ENCODE assay signal across 14 cellular contexts in the genomic region with DNA sequence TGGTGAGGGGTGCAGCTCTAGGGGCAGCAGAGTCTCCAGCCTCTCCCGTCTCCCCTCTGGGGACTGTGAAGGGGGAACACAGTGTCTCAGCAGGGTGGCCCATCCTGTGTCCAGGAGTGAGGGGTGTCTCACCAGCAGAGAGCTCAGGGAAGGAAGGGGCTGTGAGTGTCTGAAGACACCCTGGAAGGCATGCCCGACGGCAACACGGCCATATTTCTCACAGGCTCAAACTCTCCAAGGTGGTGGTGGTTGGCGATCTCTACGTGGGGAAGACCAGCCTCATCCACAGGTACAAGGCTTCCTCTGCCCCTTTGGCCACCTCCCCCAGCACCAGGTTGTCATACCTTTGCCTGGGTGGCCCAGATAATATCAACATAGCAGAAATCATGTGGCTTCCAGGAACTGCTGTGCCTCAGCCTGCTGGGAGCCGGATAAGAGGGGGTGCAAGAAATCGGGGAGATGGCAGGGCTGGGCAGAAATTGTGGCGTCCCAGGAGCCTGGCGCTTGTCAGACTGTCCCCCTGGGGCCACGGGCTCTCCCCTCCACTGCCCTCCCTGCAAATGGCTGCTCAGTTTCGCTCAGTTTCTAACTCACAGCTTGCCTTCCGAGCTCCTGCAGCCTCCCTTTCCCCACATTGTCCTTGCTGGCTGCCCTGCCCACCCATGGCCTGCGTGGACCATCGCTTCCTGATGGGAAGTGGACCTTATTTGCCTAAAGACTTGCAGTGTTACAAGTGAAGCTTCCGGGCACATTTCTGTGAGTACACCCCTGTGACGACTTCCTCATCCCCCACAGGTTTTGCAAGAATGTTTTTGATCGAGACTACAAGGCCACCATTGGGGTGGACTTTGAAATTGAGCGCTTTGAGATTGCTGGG. TPM values are rescaled to one million over a fixed set of nuclear protein-coding genes. Genes with fewer than 3 reads are reported as not detected.
DNase-seq lines count a peak whose midpoint lies in the region; ATAC-seq and TF ChIP-seq lines count a peak whose summit lies in the region.
"Had no signal": no experiment of that assay in that cellular context is flagged by ENCODE, and none has a peak within 500 bp of the region (broad histone marks: within the 10 kb centered on the region; RNA-seq: fewer than 3 reads in every experiment).

No MANE protein-coding gene starts in this region.

- no peaks in the 10 kb centered on the region for H4K20me1 ChIP-seq in OCI-LY3 (ENCODE audit: insufficient read depth, low read length)

- DNase-seq in natural killer cell (no peak), germinal center (ENCODE audit: low spot score) (peak; percentile 63), upper lobe of right lung (no peak), NCI-H146 (lab: John Stamatoyannopoulos, UW) (no peak), substantia nigra (lab: John Stamatoyannopoulos, UW) (no peak)
- no peak for DNase-seq in natural killer cell treated with Interleukin-12 subunit alpha and Interleukin-12 subunit beta and Interleukin-15 and Interleukin-18, amount 100 ng/mL, for 72 hours (ENCODE audit: low spot score)
- no peak for DNase-seq in activated CD4-positive, alpha-beta memory T cell treated with anti-CD3 and anti-CD28 coated beads for 36 hours
- DNase-seq: activated T-cell treated with anti-CD3 and anti-CD28 coated beads, Interleukin-2, amount 50 U/mL, for 72 hours; DMS153; dorsolateral prefrontal cortex; NK-92 treated with Interleukin-12 subunit alpha and Interleukin-12 subunit beta, amount 100 ng/mL, for 24 hours had no signal

- H3K79me2 ChIP-seq in OCI-LY3 (ENCODE audit: low read length) = no peaks in the 10 kb centered on the region

- CTCF ChIA-PET in activated CD4-positive, alpha-beta memory T cell treated with anti-CD3 and anti-CD28 coated beads for 36 hours (lab: Charles Lee) = interaction anchor here (1.0 kb wide), 1 partner anchor 138 kb away, joined by 4 read pairs; no protein-coding TSS in a partner anchor

- H3K4me3 ChIP-seq in OCI-LY3 (ENCODE audit: low read length) (no peak overlapping the region), upper lobe of right lung (no peak overlapping the region)
- H3K4me3 ChIP-seq: dorsolateral prefrontal cortex had no signal

- intact Hi-C loops in natural killer cell (cut with micrococcal nuclease) (no loop called here), upper lobe of right lung (cut with DNase I) (no loop called here)
- intact Hi-C loops in activated CD4-positive, alpha-beta memory T cell treated with anti-CD3 and anti-CD28 coated beads for 36 hours (cut with micrococcal nuclease) = no loop called here

- POLR2A ChIA-PET in activated CD4-positive, alpha-beta memory T cell treated with anti-CD3 and anti-CD28 coated beads for 36 hours (lab: Charles Lee) = no interaction called here

- no peak overlapping the region for H3K4me3 Mint-ChIP-seq in natural killer cell
- H3K4me3 Mint-ChIP-seq in natural killer cell treated with Interleukin-12 subunit alpha and Interleukin-12 subunit beta and Interleukin-15 and Interleukin-18, amount 100 ng/mL, for 72 hours = no peak overlapping the region
- H3K4me3 Mint-ChIP-seq in activated CD4-positive, alpha-beta memory T cell treated with anti-CD3 and anti-CD28 coated beads for 36 hours = no peak overlapping the region
- H3K4me3 Mint-ChIP-seq: activated T-cell treated with anti-CD3 and anti-CD28 coated beads, Interleukin-2, amount 50 U/mL, for 72 hours had no signal

- H3K9me3 Mint-ChIP-seq in natural killer cell = no peaks in the 10 kb centered on the region
- H3K9me3 Mint-ChIP-seq in natural killer cell treated with Interleukin-12 subunit alpha and Interleukin-12 subunit beta and Interleukin-15 and Interleukin-18, amount 100 ng/mL, for 72 hours = no peaks in the 10 kb centered on the region
- H3K9me3 Mint-ChIP-seq in activated CD4-positive, alpha-beta memory T cell treated with anti-CD3 and anti-CD28 coated beads for 36 hours = no peaks in the 10 kb centered on the region
- H3K9me3 Mint-ChIP-seq: activated T-cell treated with anti-CD3 and anti-CD28 coated beads, Interleukin-2, amount 50 U/mL, for 72 hours had no signal

- peaks cover 11 to 24% of the 10 kb centered on the region in 2 donors for H3K4me1 Mint-ChIP-seq in natural killer cell
- peaks cover 0 to 14% of the 10 kb centered on the region in 2 donors for H3K4me1 Mint-ChIP-seq in natural killer cell treated with Interleukin-12 subunit alpha and Interleukin-12 subunit beta and Interleukin-15 and Interleukin-18, amount 100 ng/mL, for 72 hours (ENCODE audit: low read depth in 2 of 2)
- peaks cover 8% of the 10 kb centered on the region for H3K4me1 Mint-ChIP-seq in activated CD4-positive, alpha-beta memory T cell treated with anti-CD3 and anti-CD28 coated beads for 36 hours (ENCODE audit: low read depth)

- H3K9me3 ChIP-seq in OCI-LY3 (ENCODE audit: insufficient read depth, low read length) = no peaks in the 10 kb centered on the region
- no peaks in the 10 kb centered on the region for H3K9me3 ChIP-seq in upper lobe of right lung

- peak overlapping the region; percentile 28 to 63 for H3K27ac Mint-ChIP-seq in natural killer cell
- H3K27ac Mint-ChIP-seq in natural killer cell treated with Interleukin-12 subunit alpha and Interleukin-12 subunit beta and Interleukin-15 and Interleukin-18, amount 100 ng/mL, for 72 hours = peak overlapping the region in 1 of 2 donors; percentile 37
- H3K27ac Mint-ChIP-seq in activated CD4-positive, alpha-beta memory T cell treated with anti-CD3 and anti-CD28 coated beads for 36 hours = no peak overlapping the region

- peaks cover 21% of the 10 kb centered on the region for H3K4me1 ChIP-seq in OCI-LY3 (ENCODE audit: low read length)
- peaks cover 22% of the 10 kb centered on the region for H3K4me1 ChIP-seq in upper lobe of right lung

- H3K36me3 Mint-ChIP-seq in natural killer cell = no peaks in the 10 kb centered on the region
- no peaks in the 10 kb centered on the region for H3K36me3 Mint-ChIP-seq in natural killer cell treated with Interleukin-12 subunit alpha and Interleukin-12 subunit beta and Interleukin-15 and Interleukin-18, amount 100 ng/mL, for 72 hours
- H3K36me3 Mint-ChIP-seq in activated CD4-positive, alpha-beta memory T cell treated with anti-CD3 and anti-CD28 coated beads for 36 hours = no peaks in the 10 kb centered on the region

- ATAC-seq in natural killer cell = no peak
- ATAC-seq in natural killer cell treated with Interleukin-12 subunit alpha and Interleukin-12 subunit beta and Interleukin-15 and Interleukin-18, amount 100 ng/mL, for 72 hours = no peak
- ATAC-seq in upper lobe of right lung = peak; percentile 25
- ATAC-seq: activated CD4-positive, CD25-positive, alpha-beta regulatory T cell treated with anti-CD3 and anti-CD28 coated beads, Interleukin-2, amount 50 U/mL, for 24 hours; activated T-cell treated with anti-CD3 and anti-CD28 coated beads, Interleukin-2, amount 50 U/mL, for 72 hours had no signal

- H3K36me3 ChIP-seq in OCI-LY3 (replicated peaks; ENCODE audit: low read depth, low read length) = no peaks in the 10 kb centered on the region
- no peaks in the 10 kb centered on the region for H3K36me3 ChIP-seq in upper lobe of right lung

- H3K27me3 Mint-ChIP-seq in natural killer cell (ENCODE audit: low read depth in 2 of 2) = no peaks in the 10 kb centered on the region
- H3K27me3 Mint-ChIP-seq in natural killer cell treated with Interleukin-12 subunit alpha and Interleukin-12 subunit beta and Interleukin-15 and Interleukin-18, amount 100 ng/mL, for 72 hours = no peaks in the 10 kb centered on the region
- no peaks in the 10 kb centered on the region for H3K27me3 Mint-ChIP-seq in activated CD4-positive, alpha-beta memory T cell treated with anti-CD3 and anti-CD28 coated beads for 36 hours

- peak overlapping the region; percentile 74 for H2AFZ ChIP-seq in OCI-LY3 (ENCODE audit: low read depth, low read length)

- no peak overlapping the region for H3K9ac ChIP-seq in OCI-LY3 (ENCODE audit: low read length)

- H3K27ac ChIP-seq in OCI-LY3 (ENCODE audit: low read length) (no peak overlapping the region), upper lobe of right lung (peak overlapping the region; percentile 18), substantia nigra (ENCODE audit: low read depth, low read length, poor library complexity, severe bottlenecking) (no peak overlapping the region)

- no peak for TF ChIP-seq CTCF in natural killer cell (IDR thresholded peaks at IDR 0.05)
- TF ChIP-seq CTCF in OCI-LY3 (IDR thresholded peaks at IDR 0.05; ENCODE audit: low read depth, low read length) = no peak
- TF ChIP-seq CTCF in upper lobe of right lung (IDR thresholded peaks at IDR 0.05) = no peak

- H3K27me3 ChIP-seq in OCI-LY3 (ENCODE audit: low read depth, low read length) (no peaks in the 10 kb centered on the region), upper lobe of right lung (no peaks in the 10 kb centered on the region)
- H3K27me3 ChIP-seq: dorsolateral prefrontal cortex had no signal

- peak overlapping the region; percentile 50 for H3K4me2 ChIP-seq in OCI-LY3 (ENCODE audit: low read length)

RNA-seq across cellular contexts. Expression of a gene that starts 7.2 kb away (rescaled TPM):
- total RNA-seq in natural killer cell (1 to 10 TPM; 1.7 to 2.9 (median 2.6) TPM), upper lobe of right lung (3.8 TPM)
- 1 to 10 TPM; 2.1 to 2.7 TPM for total RNA-seq in natural killer cell treated with Interleukin-12 subunit alpha and Interleukin-12 subunit beta and Interleukin-15 and Interleukin-18, amount 100 ng/mL, for 72 hours
- under 1 TPM; 0.31 to 0.46 TPM for total RNA-seq in activated CD4-positive, alpha-beta memory T cell treated with anti-CD3 and anti-CD28 coated beads for 36 hours

RNA-seq across cellular contexts. Expression of a gene that starts 10.7 kb away (rescaled TPM):
- total RNA-seq in natural killer cell = 1 to 10 TPM; 1.4 to 4.9 (median 1.4) TPM
- not detected for total RNA-seq in natural killer cell treated with Interleukin-12 subunit alpha and Interleukin-12 subunit beta and Interleukin-15 and Interleukin-18, amount 100 ng/mL, for 72 hours
- not detected for total RNA-seq in upper lobe of right lung
- total RNA-seq in activated CD4-positive, alpha-beta memory T cell treated with anti-CD3 and anti-CD28 coated beads for 36 hours = under 1 TPM in 1 of 2 experiments, not detected in 1; 0.46 TPM
- total RNA-seq: M059J had no signal

RNA-seq across cellular contexts. Expression of a gene that starts 27.8 kb away (rescaled TPM):
- 100 to 1,000 TPM; 166 to 186 (median 167) TPM for total RNA-seq in natural killer cell
- total RNA-seq in natural killer cell treated with Interleukin-12 subunit alpha and Interleukin-12 subunit beta and Interleukin-15 and Interleukin-18, amount 100 ng/mL, for 72 hours = 10 to 100 TPM; 55.4 to 65.8 TPM
- total RNA-seq in upper lobe of right lung = 78.3 TPM
- total RNA-seq in activated CD4-positive, alpha-beta memory T cell treated with anti-CD3 and anti-CD28 coated beads for 36 hours = 10 to 100 TPM; 60.4 to 69.0 TPM
